ENCODE assay signal across 16 cellular contexts in the genomic region with DNA sequence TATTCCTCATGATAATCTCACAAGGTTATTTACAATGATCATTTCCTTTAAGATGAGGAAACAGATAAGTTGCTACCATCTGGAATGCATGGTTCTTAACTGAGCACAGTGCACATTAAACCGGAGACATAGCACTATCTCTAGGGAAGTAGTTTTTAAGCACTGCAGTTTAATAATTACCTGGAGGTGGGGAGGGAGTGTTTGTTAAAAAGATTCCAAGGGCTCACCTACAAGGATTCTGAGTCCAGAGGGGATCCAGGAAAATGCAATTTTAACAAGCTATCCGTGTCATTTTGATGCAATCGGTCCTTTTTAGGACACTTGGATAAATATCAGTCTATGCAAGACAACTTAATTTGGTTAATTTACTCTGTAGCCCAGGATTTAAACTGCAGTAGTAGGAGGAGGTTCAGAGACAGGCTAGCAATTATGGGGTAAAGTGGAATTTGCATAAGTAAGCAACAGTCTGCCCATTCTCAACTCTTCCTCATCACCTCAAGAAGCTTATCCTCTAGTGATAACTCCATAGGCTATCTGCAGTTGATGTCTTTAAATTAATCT. TPM values are rescaled to one million over a fixed set of nuclear protein-coding genes. Genes with fewer than 3 reads are reported as not detected.
DNase-seq lines count a peak whose midpoint lies in the region; TF ChIP-seq lines count a peak whose summit lies in the region.
"Had no signal": no experiment of that assay in that cellular context is flagged by ENCODE, and none has a peak within 500 bp of the region (broad histone marks: within the 10 kb centered on the region; RNA-seq: fewer than 3 reads in every experiment).

No MANE protein-coding gene starts in this region.

- peak overlapping the region; percentile 57 for H3K4me2 ChIP-seq in mammary epithelial cell (ENCODE audit: insufficient read depth, low read depth, low read length)
- H3K4me2 ChIP-seq: PC-9, SK-N-SH had no signal

- H3K4me3 ChIP-seq in mammary epithelial cell (replicated peaks in 1 of 3; ENCODE audit: insufficient read depth in 1 of 3, low read depth in 2 of 3, low read length in 3 of 3) (no peak overlapping the region), breast epithelium (no peak overlapping the region), thyroid gland (replicated peaks in 1 of 3) (no peak overlapping the region)
- H3K4me3 ChIP-seq: PC-9 had no signal

- H3K4me1 Mint-ChIP-seq in type B pancreatic cell (ENCODE audit: unreplicated experiment) (peaks cover 29% of the 10 kb centered on the region), CD14-positive monocyte (peaks cover 21% of the 10 kb centered on the region)

- intact Hi-C loops in mammary epithelial cell (cut with micrococcal nuclease) = no loop called here
- intact Hi-C loops in breast epithelium (cut with DNase I; ENCODE audit: low total_unique reads) = no loop called here
- intact Hi-C loops in thyroid gland (cut with DNase I) = no loop called here
- intact Hi-C loops in CD14-positive monocyte (cut with micrococcal nuclease) = no loop called here

- TF ChIP-seq POLR2A in breast epithelium (IDR thresholded peaks at IDR 0.05) (no peak), thyroid gland (IDR thresholded peaks at IDR 0.05) (no peak)

- in situ Hi-C loops in mammary epithelial cell (cut with MboI; ENCODE audit: low sequenced_read_pairs in 2 of 2) = no loop called here

- H3K9me3 ChIP-seq in mammary epithelial cell (replicated peaks; ENCODE audit: insufficient read depth, low read length) = no peaks in the 10 kb centered on the region
- H3K9me3 ChIP-seq in breast epithelium = no peaks in the 10 kb centered on the region
- H3K9me3 ChIP-seq in thyroid gland = no peaks in the 10 kb centered on the region
- H3K9me3 ChIP-seq: SK-N-SH had no signal

- H3K4me3 Mint-ChIP-seq in type B pancreatic cell = peak overlapping the region; percentile 15
- H3K4me3 Mint-ChIP-seq in CD14-positive monocyte = no peak overlapping the region

- H3K27ac ChIP-seq in mammary epithelial cell (ENCODE audit: insufficient read depth, low read depth, low read length) (peak overlapping the region; percentile 82), breast epithelium (no peak overlapping the region), thyroid gland (no peak overlapping the region)
- H3K27ac ChIP-seq: PC-9 had no signal

- BruUV-seq in mammary epithelial cell (replicated peaks; lab: Mats Ljungman, UMichigan) = no TSS peak

- H3K79me2 ChIP-seq in mammary epithelial cell (ENCODE audit: insufficient read depth, low read length) = peaks cover 22% of the 10 kb centered on the region

- H3K27me3 Mint-ChIP-seq in type B pancreatic cell = peaks cover 16% of the 10 kb centered on the region
- peaks cover 0 to 16% (median 3%) of the 10 kb centered on the region in 3 donors for H3K27me3 Mint-ChIP-seq in CD14-positive monocyte (ENCODE audit: low read depth in 3 of 3)

- CTCF ChIA-PET in mammary epithelial cell (lab: Charles Lee; ENCODE audit: low non-redundant PET) = no interaction called here

- dilution Hi-C loops in mammary epithelial cell (cut with HindIII; ENCODE audit: low sequenced_read_pairs) = no loop called here

- no peaks in the 10 kb centered on the region for H3K36me3 Mint-ChIP-seq in type B pancreatic cell
- H3K36me3 Mint-ChIP-seq in CD14-positive monocyte = no peaks in the 10 kb centered on the region
- H3K36me3 Mint-ChIP-seq: CD4-positive, CD25-positive, alpha-beta regulatory T cell had no signal

- H3K9me3 Mint-ChIP-seq in type B pancreatic cell (no peaks in the 10 kb centered on the region), CD14-positive monocyte (no peaks in the 10 kb centered on the region)
- H3K9me3 Mint-ChIP-seq: CD4-positive, CD25-positive, alpha-beta regulatory T cell had no signal

- H3K27me3 ChIP-seq in mammary epithelial cell (ENCODE audit: insufficient read depth, low read length) (no peaks in the 10 kb centered on the region), breast epithelium (no peaks in the 10 kb centered on the region), thyroid gland (no peaks in the 10 kb centered on the region)

- no peaks in the 10 kb centered on the region for H4K20me1 ChIP-seq in mammary epithelial cell (ENCODE audit: insufficient read depth, low read length)

- 100% methylated on average over 3 of the region's 3 CpGs for WGBS in mammary epithelial cell (ENCODE audit: low coverage, missing lambda C conversion rate)
- WGBS in thyroid gland, 2 donors = 80 to 82% methylated on average over 3 of the region's 3 CpGs

- no peak for TF ChIP-seq CTCF in mammary epithelial cell (conservative IDR thresholded peaks at IDR 0.05 in 1 of 2, IDR thresholded peaks at IDR 0.05 in 1 of 2; ENCODE audit: extremely low read depth in 1 of 2, insufficient read depth in 1 of 2, low read depth in 1 of 2, low read length in 2 of 2)
- TF ChIP-seq CTCF in breast epithelium (IDR thresholded peaks at IDR 0.05) = no peak
- TF ChIP-seq CTCF in type B pancreatic cell (conservative IDR thresholded peaks at IDR 0.05) = no peak
- no peak for TF ChIP-seq CTCF in thyroid gland (IDR thresholded peaks at IDR 0.05)
- TF ChIP-seq CTCF in CD14-positive monocyte (IDR thresholded peaks at IDR 0.05) = no peak

- DNase-seq in mammary epithelial cell = no peak
- no peak for DNase-seq in breast epithelium (ENCODE audit: low spot score in 2 of 2)
- DNase-seq in NCI-H82 (lab: John Stamatoyannopoulos, UW) = peak; percentile 62
- DNase-seq in left kidney (ENCODE audit: low read depth, low spot score) = peak; percentile 13
- DNase-seq in type B pancreatic cell (ENCODE audit: extremely low spot score, unreplicated experiment) = no peak
- DNase-seq in thyroid gland = no peak
- no peak for DNase-seq in CD14-positive monocyte (ENCODE audit: low spot score)
- DNase-seq in nucleus accumbens (lab: John Stamatoyannopoulos, UW) = no peak
- DNase-seq: AML-193; CD4-positive, CD25-positive, alpha-beta regulatory T cell; H7; NCI-H1436 treated with DMSO at 0.1 percent for 48 hours; NCI-H2081 treated with DMSO at 0.1 percent for 48 hours; NCI-H524 treated with DMSO at 0.1 percent for 48 hours; PC-9; SK-N-SH had no signal

- H3K36me3 ChIP-seq in mammary epithelial cell (ENCODE audit: insufficient read depth, low read length) (no peaks in the 10 kb centered on the region), breast epithelium (no peaks in the 10 kb centered on the region), thyroid gland (no peaks in the 10 kb centered on the region)

- H3K4me1 ChIP-seq in mammary epithelial cell (ENCODE audit: insufficient read depth, low read length) (peaks cover 39% of the 10 kb centered on the region), breast epithelium (no peaks in the 10 kb centered on the region), thyroid gland (peaks cover 9 to 14% of the 10 kb centered on the region in 2 donors)

- H3K27ac Mint-ChIP-seq in type B pancreatic cell = no peak overlapping the region
- no peak overlapping the region for H3K27ac Mint-ChIP-seq in CD14-positive monocyte
- H3K27ac Mint-ChIP-seq: CD4-positive, CD25-positive, alpha-beta regulatory T cell had no signal

- H2AFZ ChIP-seq in mammary epithelial cell (ENCODE audit: low read depth, low read length) = no peak overlapping the region

- H3K9ac ChIP-seq in mammary epithelial cell (ENCODE audit: insufficient read depth, low read length) = no peak overlapping the region
- H3K9ac ChIP-seq: SK-N-SH had no signal

RNA-seq across cellular contexts. Expression of a gene that starts 2.8 kb away (rescaled TPM):
- total RNA-seq in mammary epithelial cell (100 to 1,000 TPM; 199 to 225 TPM), breast epithelium (100 to 1,000 TPM; 120 to 263 (median 158) TPM), type B pancreatic cell (ENCODE audit: low replicate concordance) (76.7 and 118 TPM in 2 replicates), thyroid gland (100 to 1,000 TPM in 3 of 4 donors, 10 to 100 TPM in 1; 77.7 to 128 (median 109) TPM)
- polyA plus RNA-seq in mammary epithelial cell (160 TPM), CD14-positive monocyte (100 to 1,000 TPM in 1 of 2 donors, 10 to 100 TPM in 1; 80.9 to 105 TPM)
- 237 TPM for polyA minus RNA-seq in mammary epithelial cell

Comparison
In these comparisons a context has a peak if more than half of its experiments do, and no peak if none do; other contexts are left out.
1. DNase-seq: peak in NCI-H82 (single experiment) and left kidney (single experiment); none in mammary epithelial cell (single experiment), breast epithelium (0 of 2), type B pancreatic cell (single experiment), thyroid gland (0 of 2), CD14-positive monocyte (single experiment) and nucleus accumbens (0 of 56).